19 cellular contexts compared by ENCODE assay signal in the genomic region with DNA sequence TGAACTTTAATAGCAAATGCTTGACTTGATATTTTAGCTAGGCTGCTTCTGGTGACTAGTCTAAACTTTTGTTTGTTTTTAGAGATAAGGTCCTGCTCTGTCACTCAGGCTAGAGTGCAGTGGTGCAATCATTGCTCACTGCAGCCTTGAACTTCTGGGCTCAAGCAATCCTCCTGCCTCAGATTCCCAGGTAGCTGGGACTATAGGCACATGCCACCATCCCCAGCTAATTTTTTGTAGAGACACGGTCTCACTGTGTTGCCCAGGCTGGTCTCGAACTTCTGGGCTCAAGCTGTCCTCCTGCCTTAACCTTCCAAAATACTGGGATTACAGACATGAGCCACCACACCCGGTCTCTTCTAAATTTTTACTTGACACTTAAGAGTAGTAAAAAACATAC.
"Had no signal": no experiment of that assay in that cellular context is flagged by ENCODE, and none has a peak within 500 bp of the region (broad histone marks: within the 10 kb centered on the region; RNA-seq: fewer than 3 reads in every experiment).

No MANE protein-coding gene starts in this region.

- H3K27me3 ChIP-seq: colonic mucosa, esophagus squamous epithelium, foreskin keratinocyte, ovary, tibial artery, uterus had no signal

- DNase-seq: activated CD4-positive, alpha-beta memory T cell treated with anti-CD3 and anti-CD28 coated beads, Interleukin-2, amount 10 ng/mL, durations not matched to agents 7 days and 5 days; activated CD4-positive, alpha-beta T cell treated with anti-CD3 and anti-CD28 coated beads for 4 hours; activated effector memory CD4-positive, alpha-beta T cell treated with Interleukin-2 at 50 U/mL for 16 hours; activated naive CD4-positive, alpha-beta T cell treated with anti-CD3 and anti-CD28 coated beads, Interleukin-2, amount 50 U/mL, for 16 hours; activated T-cell treated with anti-CD3 and anti-CD28 coated beads, Interleukin-2, amount 50 U/mL, for 24 hours; amniotic stem cell; central memory CD4-positive, alpha-beta T cell; colonic mucosa; esophagus squamous epithelium; foreskin keratinocyte; naive B cell; ovary; stimulated activated CD4-positive, alpha-beta T cell treated with anti-CD3 and anti-CD28 coated beads, Interleukin-12 subunit alpha, Interleukin-12 subunit beta, amount 100 ng/mL, for 4 hours; stimulated activated CD4-positive, alpha-beta T cell treated with anti-CD3 and anti-CD28 coated beads, Interleukin-2, amount 100 ng/mL, for 24 hours; T-helper 1 cell; T1000; tibial artery; uterus had no signal

- H3K4me3 ChIP-seq: colonic mucosa, esophagus squamous epithelium, ovary, tibial artery, uterus had no signal

- H3K27me3 Mint-ChIP-seq: activated CD4-positive, alpha-beta memory T cell treated with anti-CD3 and anti-CD28 coated beads, Interleukin-2, amount 10 ng/mL, durations not matched to agents 7 days and 5 days; activated T-cell treated with anti-CD3 and anti-CD28 coated beads, Interleukin-2, amount 50 U/mL, for 24 hours; naive B cell; stimulated activated memory B cell treated with anti-CD40 and anti-IgM and Interleukin-4, amounts not matched to agents 10 μg/mL and 1 μg/mL and 100 μg/mL, for 72 hours had no signal

- H3K27ac Mint-ChIP-seq: activated CD4-positive, alpha-beta memory T cell treated with anti-CD3 and anti-CD28 coated beads, Interleukin-2, amount 10 ng/mL, durations not matched to agents 7 days and 5 days; stimulated activated memory B cell treated with anti-CD40 and anti-IgM and Interleukin-4, amounts not matched to agents 10 μg/mL and 1 μg/mL and 100 μg/mL, for 72 hours had no signal

- H3K27ac ChIP-seq: colonic mucosa, esophagus squamous epithelium, foreskin keratinocyte, ovary, tibial artery, uterus had no signal

- H3K9me3 Mint-ChIP-seq: activated CD4-positive, alpha-beta memory T cell treated with anti-CD3 and anti-CD28 coated beads, Interleukin-2, amount 10 ng/mL, durations not matched to agents 7 days and 5 days; activated T-cell treated with anti-CD3 and anti-CD28 coated beads, Interleukin-2, amount 50 U/mL, for 24 hours; naive B cell; stimulated activated memory B cell treated with anti-CD40 and anti-IgM and Interleukin-4, amounts not matched to agents 10 μg/mL and 1 μg/mL and 100 μg/mL, for 72 hours had no signal

- H3K36me3 ChIP-seq: ovary, uterus had no signal

- H3K4me3 Mint-ChIP-seq: activated CD4-positive, alpha-beta memory T cell treated with anti-CD3 and anti-CD28 coated beads, Interleukin-2, amount 10 ng/mL, durations not matched to agents 7 days and 5 days; activated T-cell treated with anti-CD3 and anti-CD28 coated beads, Interleukin-2, amount 50 U/mL, for 24 hours; naive B cell; stimulated activated memory B cell treated with anti-CD40 and anti-IgM and Interleukin-4, amounts not matched to agents 10 μg/mL and 1 μg/mL and 100 μg/mL, for 72 hours had no signal

- ATAC-seq: foreskin keratinocyte; stimulated activated memory B cell treated with anti-CD40 and anti-IgM and Interleukin-4, amounts not matched to agents 10 μg/mL and 1 μg/mL and 100 μg/mL, for 72 hours had no signal

- H3K9me3 ChIP-seq: colonic mucosa, esophagus squamous epithelium, ovary, tibial artery, uterus had no signal

- H3K4me1 ChIP-seq: colonic mucosa, uterus had no signal
